In the genomic region with DNA sequence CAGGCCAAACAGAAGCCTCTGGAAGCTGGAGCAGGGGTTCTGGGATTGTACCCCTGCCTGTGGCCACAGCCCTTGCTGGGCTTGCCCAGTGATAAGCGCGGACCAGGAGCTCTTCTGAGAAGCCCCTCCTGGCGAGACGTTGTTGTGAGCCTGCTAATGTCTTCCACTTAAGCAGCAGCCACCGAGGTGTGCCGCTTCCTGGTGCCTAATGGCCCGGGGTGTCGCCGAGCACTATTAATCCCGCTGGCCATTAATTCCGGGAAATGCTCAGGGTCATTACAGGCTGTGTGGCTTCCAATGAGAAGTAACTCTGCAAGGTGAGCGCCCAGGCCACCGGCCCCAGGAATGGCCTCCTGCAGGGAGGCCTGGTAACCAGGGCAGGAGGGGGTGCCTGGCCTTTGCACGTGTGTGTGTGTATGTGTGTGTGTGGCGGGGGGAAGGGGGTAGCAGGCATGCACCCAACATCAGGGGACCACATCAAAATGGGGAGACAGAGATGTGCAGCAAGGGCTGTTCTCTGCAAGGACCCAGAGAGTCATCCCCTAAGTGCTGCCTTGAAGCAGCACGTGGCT, we compare ENCODE assay signal across 1 cellular context.
TF ChIP-seq lines count a peak whose summit lies in the region.

No MANE protein-coding gene starts in this region.

TF ChIP-seq in GM23338, 12 proteins besides CTCF, POLR2A, EP300 and RAD21 (continued from another document):
- TF ChIP-seq, protein P1, sequence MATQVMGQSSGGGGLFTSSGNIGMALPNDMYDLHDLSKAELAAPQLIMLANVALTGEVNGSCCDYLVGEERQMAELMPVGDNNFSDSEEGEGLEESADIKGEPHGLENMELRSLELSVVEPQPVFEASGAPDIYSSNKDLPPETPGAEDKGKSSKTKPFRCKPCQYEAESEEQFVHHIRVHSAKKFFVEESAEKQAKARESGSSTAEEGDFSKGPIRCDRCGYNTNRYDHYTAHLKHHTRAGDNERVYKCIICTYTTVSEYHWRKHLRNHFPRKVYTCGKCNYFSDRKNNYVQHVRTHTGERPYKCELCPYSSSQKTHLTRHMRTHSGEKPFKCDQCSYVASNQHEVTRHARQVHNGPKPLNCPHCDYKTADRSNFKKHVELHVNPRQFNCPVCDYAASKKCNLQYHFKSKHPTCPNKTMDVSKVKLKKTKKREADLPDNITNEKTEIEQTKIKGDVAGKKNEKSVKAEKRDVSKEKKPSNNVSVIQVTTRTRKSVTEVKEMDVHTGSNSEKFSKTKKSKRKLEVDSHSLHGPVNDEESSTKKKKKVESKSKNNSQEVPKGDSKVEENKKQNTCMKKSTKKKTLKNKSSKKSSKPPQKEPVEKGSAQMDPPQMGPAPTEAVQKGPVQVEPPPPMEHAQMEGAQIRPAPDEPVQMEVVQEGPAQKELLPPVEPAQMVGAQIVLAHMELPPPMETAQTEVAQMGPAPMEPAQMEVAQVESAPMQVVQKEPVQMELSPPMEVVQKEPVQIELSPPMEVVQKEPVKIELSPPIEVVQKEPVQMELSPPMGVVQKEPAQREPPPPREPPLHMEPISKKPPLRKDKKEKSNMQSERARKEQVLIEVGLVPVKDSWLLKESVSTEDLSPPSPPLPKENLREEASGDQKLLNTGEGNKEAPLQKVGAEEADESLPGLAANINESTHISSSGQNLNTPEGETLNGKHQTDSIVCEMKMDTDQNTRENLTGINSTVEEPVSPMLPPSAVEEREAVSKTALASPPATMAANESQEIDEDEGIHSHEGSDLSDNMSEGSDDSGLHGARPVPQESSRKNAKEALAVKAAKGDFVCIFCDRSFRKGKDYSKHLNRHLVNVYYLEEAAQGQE (IDR thresholded peaks at IDR 0.05; ENCODE audit: unreplicated experiment), result no peak
- no peak for TF ChIP-seq ZNF114 (CRISPR knock-in tag; IDR thresholded peaks at IDR 0.05)
- TF ChIP-seq ZNF331 (CRISPR knock-in tag; IDR thresholded peaks at IDR 0.05; ENCODE audit: low read depth), result no peak
- TF ChIP-seq STAT1 (IDR thresholded peaks at IDR 0.05; ENCODE audit: unreplicated experiment), result no peak
- no peak for TF ChIP-seq JUNB (IDR thresholded peaks at IDR 0.05; ENCODE audit: unreplicated experiment)
- TF ChIP-seq POLR2AphosphoS5 (IDR thresholded peaks at IDR 0.05; ENCODE audit: low read depth), result no peak
